ENCODE assay signal across 9 cellular contexts in genomic region chr2:202278036-202278760, GRCh38. TPM values are rescaled to one million over a fixed set of nuclear protein-coding genes. Genes with fewer than 3 reads are reported as not detected.
DNase-seq lines count a peak whose midpoint lies in the region; ATAC-seq and TF ChIP-seq lines count a peak whose summit lies in the region.
"Had no signal": no experiment of that assay in that cellular context is flagged by ENCODE, and none has a peak within 500 bp of the region (broad histone marks: within the 10 kb centered on the region; RNA-seq: fewer than 3 reads in every experiment).

No MANE protein-coding gene starts in this region.

- intact Hi-C loops in ascending aorta (cut with DNase I): no loop called here

- no peak overlapping the region for H2AFZ ChIP-seq in neural progenitor cell (replicated peaks)

- no peak overlapping the region for H3K27ac Mint-ChIP-seq in neural progenitor cell

- peak; percentile 58 for ATAC-seq in HG03060 (IDR thresholded peaks at IDR 0.05; ENCODE audit: low read depth, unreplicated experiment)

- H3K9me3 ChIP-seq in adipocyte (ENCODE audit: control insufficient read depth, low read length) (no peaks in the 10 kb centered on the region), ascending aorta (no peaks in the 10 kb centered on the region), neural progenitor cell (ENCODE audit: low read depth) (no peaks in the 10 kb centered on the region), Peyer's patch (no peaks in the 10 kb centered on the region)
- H3K9me3 ChIP-seq: testis had no signal

- H3K4me1 Mint-ChIP-seq in neural progenitor cell: no peaks in the 10 kb centered on the region

- no peak for TF ChIP-seq POLR2A in Peyer's patch (IDR thresholded peaks at IDR 0.05)

- H3K27me3 Mint-ChIP-seq in neural progenitor cell (ENCODE audit: insufficient read depth, low read depth): no peaks in the 10 kb centered on the region

- peaks cover 69% of the 10 kb centered on the region for H4K20me1 ChIP-seq in neural progenitor cell (ENCODE audit: low read depth)

- DNase-seq in COLO829 (ENCODE audit: low spot score) (peak; percentile 42), adipocyte (ENCODE audit: low read depth) (peak; percentile 69), lung microvascular endothelial cell (ENCODE audit: low read depth in 2 of 2) (peak; percentile 77 to 82), ascending aorta (ENCODE audit: low spot score in 2 of 2) (no peak), neural progenitor cell (ENCODE audit: low spot score) (no peak), Peyer's patch (no peak), GM10248 (ENCODE audit: extremely low spot score) (no peak)
- DNase-seq: testis had no signal

- peaks cover 13% of the 10 kb centered on the region for H3K36me3 Mint-ChIP-seq in neural progenitor cell

- H3K9me3 Mint-ChIP-seq in neural progenitor cell: no peaks in the 10 kb centered on the region

- CTCF ChIA-PET in GM10248 (lab: Yijun Ruan, JAX): interaction anchor here (0.9 to 3.3 kb wide), 8 partner anchors 9 to 38 kb away, joined by 3 to 15 read pairs (median 3); no protein-coding TSS in a partner anchor

- no peak overlapping the region for H3K27ac ChIP-seq in ascending aorta
- no peak overlapping the region for H3K27ac ChIP-seq in neural progenitor cell
- no peak overlapping the region for H3K27ac ChIP-seq in Peyer's patch
- H3K27ac ChIP-seq: testis had no signal

- H3K9ac ChIP-seq in adipocyte (ENCODE audit: low read length) (peak overlapping the region; percentile 40), neural progenitor cell (no peak overlapping the region)

- POLR2A ChIA-PET in GM10248 (lab: Yijun Ruan, JAX): interaction anchor here (0.5 to 1.5 kb wide), 2 partner anchors 11 to 22 kb away, joined by 5 to 6 read pairs; no protein-coding TSS in a partner anchor

- H3F3A ChIP-seq in neural progenitor cell (ENCODE audit: low read depth): peaks cover 47% of the 10 kb centered on the region

- H3K4me3 ChIP-seq in adipocyte (ENCODE audit: low read length) (peak overlapping the region; percentile 49), ascending aorta (no peak overlapping the region), neural progenitor cell (no peak overlapping the region), Peyer's patch (no peak overlapping the region)
- H3K4me3 ChIP-seq: testis had no signal

- peaks cover 60% of the 10 kb centered on the region for H3K36me3 ChIP-seq in adipocyte (ENCODE audit: control insufficient read depth, insufficient read depth, low read length, severe bottlenecking)
- H3K36me3 ChIP-seq in ascending aorta: peaks cover 46 to 61% of the 10 kb centered on the region in 2 donors
- peaks cover 32% of the 10 kb centered on the region for H3K36me3 ChIP-seq in neural progenitor cell
- peaks cover 0 to 45% (median 0%) of the 10 kb centered on the region in 3 donors for H3K36me3 ChIP-seq in Peyer's patch

- H3K27me3 ChIP-seq in adipocyte (replicated peaks; ENCODE audit: control insufficient read depth, insufficient read depth, low read length) (no peaks in the 10 kb centered on the region), ascending aorta (no peaks in the 10 kb centered on the region), neural progenitor cell (no peaks in the 10 kb centered on the region), Peyer's patch (no peaks in the 10 kb centered on the region)
- H3K27me3 ChIP-seq: testis had no signal

- no peak overlapping the region for H3K4me3 Mint-ChIP-seq in neural progenitor cell

- H3K4me2 ChIP-seq in neural progenitor cell: no peak overlapping the region

- H3K4me1 ChIP-seq in adipocyte (ENCODE audit: control insufficient read depth, insufficient read depth, low read length) (peaks cover 27% of the 10 kb centered on the region), ascending aorta (no peaks in the 10 kb centered on the region), neural progenitor cell (no peaks in the 10 kb centered on the region), Peyer's patch (peaks cover 0 to 3% (median 0%) of the 10 kb centered on the region in 4 donors)
- H3K4me1 ChIP-seq: testis had no signal

- H3K79me2 ChIP-seq in neural progenitor cell (ENCODE audit: low read depth): peaks cover 86% of the 10 kb centered on the region

- TF ChIP-seq CTCF in ascending aorta (IDR thresholded peaks at IDR 0.05): no peak
- no peak for TF ChIP-seq CTCF in neural progenitor cell (IDR thresholded peaks at IDR 0.05)
- no peak for TF ChIP-seq CTCF in Peyer's patch (IDR thresholded peaks at IDR 0.05)
- TF ChIP-seq CTCF in GM10248 (IDR thresholded peaks at IDR 0.05; ENCODE audit: control extremely low read depth, extremely low read depth, low read depth, missing control alignments): no peak

RNA-seq across cellular contexts. Expression of gene NOP58, which starts 12.6 kb away (rescaled TPM):
- total RNA-seq in lung microvascular endothelial cell: 26.4 and 28.3 TPM in 2 replicates
- 65.8 TPM for total RNA-seq in ascending aorta
- 99.4 and 112 TPM in 2 replicates for total RNA-seq in neural progenitor cell (ENCODE audit: low replicate concordance)
- total RNA-seq in Peyer's patch: 10 to 100 TPM; 18.6 to 93.3 (median 53.6) TPM

RNA-seq across cellular contexts. Expression of gene SUMO1, which starts 39.8 kb away (rescaled TPM):
- total RNA-seq in lung microvascular endothelial cell: 93.1 and 96.0 TPM in 2 replicates
- 208 TPM for total RNA-seq in ascending aorta
- 217 and 409 TPM in 2 replicates for total RNA-seq in neural progenitor cell (ENCODE audit: low replicate concordance)
- 10 to 100 TPM; 41.9 to 80.6 (median 58.8) TPM for total RNA-seq in Peyer's patch

Comparison
In these comparisons a context has a peak if more than half of its experiments do, and no peak if none do; other contexts are left out.
1. DNase-seq: peak in COLO829 (single experiment), adipocyte (single experiment) and lung microvascular endothelial cell (2 of 2); none in ascending aorta (0 of 2), neural progenitor cell (single experiment), Peyer's patch (0 of 3) and GM10248 (single experiment).